27 cellular contexts compared by ENCODE assay signal in genomic region chr18:22790545-22791415, GRCh38.
"Had no signal": no experiment of that assay in that cellular context is flagged by ENCODE, and none has a peak within 500 bp of the region (broad histone marks: within the 10 kb centered on the region; RNA-seq: fewer than 3 reads in every experiment).

No MANE protein-coding gene starts in this region.

- H3K36me3 ChIP-seq: ascending aorta, heart left ventricle, left lung, stomach, suprapubic skin, tibial artery had no signal

- H3K36me3 Mint-ChIP-seq: activated naive CD8-positive, alpha-beta T cell treated with anti-CD3 and anti-CD28 coated beads for 36 hours; brain; stimulated activated memory B cell treated with anti-CD40 and anti-IgM and Interleukin-4, amounts not matched to agents 10 μg/mL and 1 μg/mL and 100 μg/mL, for 72 hours had no signal

- H3K27me3 Mint-ChIP-seq: stimulated activated memory B cell treated with anti-CD40 and anti-IgM and Interleukin-4, amounts not matched to agents 10 μg/mL and 1 μg/mL and 100 μg/mL, for 72 hours had no signal

- H3K27ac ChIP-seq: ascending aorta, coronary artery, left lung, skin epidermis, stomach, suprapubic skin, tibial artery had no signal

- ATAC-seq: effector memory CD8-positive, alpha-beta T cell; esophagus mucosa; mucosa of descending colon; sciatic nerve; stimulated activated memory B cell treated with anti-CD40 and anti-IgM and Interleukin-4, amounts not matched to agents 10 μg/mL and 1 μg/mL and 100 μg/mL, for 72 hours had no signal

- H3K9me3 ChIP-seq: ascending aorta, heart left ventricle, left lung, mucosa of descending colon, stomach, suprapubic skin, tibial artery had no signal

- H3K4me3 ChIP-seq: ascending aorta, coronary artery, heart left ventricle, left lung, lung, mucosa of descending colon, skin epidermis, stomach, suprapubic skin, tibial artery had no signal

- H3K4me3 Mint-ChIP-seq: activated naive CD4-positive, alpha-beta T cell treated with anti-CD3 and anti-CD28 coated beads for 36 hours; activated naive CD8-positive, alpha-beta T cell treated with anti-CD3 and anti-CD28 coated beads for 36 hours; brain; effector memory CD8-positive, alpha-beta T cell; nephron; stimulated activated memory B cell treated with anti-CD40 and anti-IgM and Interleukin-4, amounts not matched to agents 10 μg/mL and 1 μg/mL and 100 μg/mL, for 72 hours had no signal

- FAIRE-seq: islet of Langerhans had no signal

- H3K27me3 ChIP-seq: ascending aorta, heart left ventricle, left lung, stomach, suprapubic skin had no signal

- H3K4me1 ChIP-seq: ascending aorta, heart left ventricle, left lung, stomach, suprapubic skin, tibial artery had no signal

- H3K9me3 Mint-ChIP-seq: activated naive CD4-positive, alpha-beta T cell treated with anti-CD3 and anti-CD28 coated beads for 36 hours; activated naive CD8-positive, alpha-beta T cell treated with anti-CD3 and anti-CD28 coated beads for 36 hours; effector memory CD8-positive, alpha-beta T cell; nephron; stimulated activated memory B cell treated with anti-CD40 and anti-IgM and Interleukin-4, amounts not matched to agents 10 μg/mL and 1 μg/mL and 100 μg/mL, for 72 hours had no signal

- H3K4me1 Mint-ChIP-seq: brain had no signal

- DNase-seq: activated CD4-positive, alpha-beta T cell treated with anti-CD3 and anti-CD28 coated beads for 4 hours; activated CD4-positive, alpha-beta T cell treated with anti-CD3 and anti-CD28 coated beads, Interleukin-2, amount 50 U/mL, for 48 hours; activated CD8-positive, alpha-beta memory T cell treated with anti-CD3 and anti-CD28 coated beads for 24 hours; activated effector memory CD4-positive, alpha-beta T cell treated with anti-CD3 and anti-CD28 coated beads, Interleukin-2, amount 50 U/mL, for 16 hours; activated naive CD4-positive, alpha-beta T cell treated with anti-CD3 and anti-CD28 coated beads for 36 hours; activated naive CD8-positive, alpha-beta T cell treated with anti-CD3 and anti-CD28 coated beads for 36 hours; effector memory CD8-positive, alpha-beta T cell; foreskin fibroblast; heart left ventricle; left lung; mucosa of descending colon; stimulated activated CD4-positive, alpha-beta T cell treated with anti-CD3 and anti-CD28 coated beads, Interleukin-12 subunit alpha, Interleukin-12 subunit beta, amount 100 ng/mL, for 4 hours; stimulated activated CD4-positive, alpha-beta T cell treated with anti-CD3 and anti-CD28 coated beads, Interleukin-4, amount 100 ng/mL, for 24 hours; stomach; tibial artery had no signal

- H3K27ac Mint-ChIP-seq: activated naive CD4-positive, alpha-beta T cell treated with anti-CD3 and anti-CD28 coated beads for 36 hours; activated naive CD8-positive, alpha-beta T cell treated with anti-CD3 and anti-CD28 coated beads for 36 hours; brain; effector memory CD8-positive, alpha-beta T cell; nephron; progenitor cell of endocrine pancreas; stimulated activated memory B cell treated with anti-CD40 and anti-IgM and Interleukin-4, amounts not matched to agents 10 μg/mL and 1 μg/mL and 100 μg/mL, for 72 hours had no signal
